ENCODE assay signal across 1 cellular context in the genomic region with DNA sequence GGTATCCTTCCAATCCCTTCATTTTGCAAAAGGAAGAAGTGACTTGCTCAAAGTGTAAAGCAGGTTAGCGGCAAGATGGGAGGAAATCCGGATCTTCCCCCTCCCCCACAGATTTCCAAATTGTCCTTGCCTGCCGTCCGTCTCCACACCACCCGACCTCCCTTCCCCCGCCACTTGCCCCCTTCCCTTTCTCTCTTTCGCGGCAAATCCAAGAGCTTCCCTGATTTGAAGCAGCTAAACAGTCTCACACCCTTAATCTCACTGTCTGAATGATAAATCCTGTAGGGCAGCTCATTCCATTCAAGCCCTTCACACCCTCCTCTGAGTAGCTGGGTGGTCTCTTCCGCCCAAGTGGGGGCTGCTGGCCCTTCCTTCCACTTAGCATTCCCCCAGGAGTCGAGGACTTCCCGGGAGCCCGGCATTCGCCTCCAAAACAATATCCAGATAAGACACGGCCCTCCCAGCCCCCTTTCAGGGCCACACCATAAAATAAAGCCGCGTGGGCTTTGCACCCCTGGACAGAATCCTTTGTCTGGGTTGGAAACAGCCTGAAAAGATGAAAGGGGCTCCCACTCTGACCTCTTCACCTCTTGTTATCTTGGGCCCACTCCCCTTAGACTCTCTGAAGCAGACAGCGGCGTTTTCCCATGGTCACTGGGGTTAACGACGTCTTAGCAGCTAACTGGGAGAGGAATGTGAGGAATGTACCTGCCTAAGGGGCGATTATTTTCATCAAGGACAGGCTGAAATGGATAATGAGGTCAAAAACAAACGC.
A peak's percentile ranks its signal among the peaks of the same experiment; 100 is the strongest.
TF ChIP-seq lines count a peak whose summit lies in the region.

No MANE protein-coding gene starts in this region.

TF ChIP-seq in HepG2, 621 proteins besides CTCF, POLR2A, EP300 and RAD21 (continued from another document and continues in another):
- TF ChIP-seq, protein P1, sequence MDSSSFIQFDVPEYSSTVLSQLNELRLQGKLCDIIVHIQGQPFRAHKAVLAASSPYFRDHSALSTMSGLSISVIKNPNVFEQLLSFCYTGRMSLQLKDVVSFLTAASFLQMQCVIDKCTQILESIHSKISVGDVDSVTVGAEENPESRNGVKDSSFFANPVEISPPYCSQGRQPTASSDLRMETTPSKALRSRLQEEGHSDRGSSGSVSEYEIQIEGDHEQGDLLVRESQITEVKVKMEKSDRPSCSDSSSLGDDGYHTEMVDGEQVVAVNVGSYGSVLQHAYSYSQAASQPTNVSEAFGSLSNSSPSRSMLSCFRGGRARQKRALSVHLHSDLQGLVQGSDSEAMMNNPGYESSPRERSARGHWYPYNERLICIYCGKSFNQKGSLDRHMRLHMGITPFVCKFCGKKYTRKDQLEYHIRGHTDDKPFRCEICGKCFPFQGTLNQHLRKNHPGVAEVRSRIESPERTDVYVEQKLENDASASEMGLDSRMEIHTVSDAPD (CRISPR knock-in tag; IDR thresholded peaks at IDR 0.05): no peak
- TF ChIP-seq CHCHD3 (CRISPR knock-in tag; IDR thresholded peaks at IDR 0.05) (no peak), SMARCC2 (IDR thresholded peaks at IDR 0.05) (no peak), ZNF34 (CRISPR knock-in tag; IDR thresholded peaks at IDR 0.05; ENCODE audit: borderline replicate concordance) (no peak), ZNF772 (CRISPR knock-in tag; IDR thresholded peaks at IDR 0.05) (no peak), MYNN (CRISPR knock-in tag; IDR thresholded peaks at IDR 0.05; ENCODE audit: low read depth) (no peak), HNF4A (CRISPR knock-in tag; IDR thresholded peaks at IDR 0.05) (peak; percentile 75), TCF12 (IDR thresholded peaks at IDR 0.05) (no peak), TCF12 (CRISPR knock-in tag; IDR thresholded peaks at IDR 0.05) (no peak), SALL1 (CRISPR knock-in tag; IDR thresholded peaks at IDR 0.05) (peak; percentile 76), SP1 (IDR thresholded peaks at IDR 0.05) (no peak), SP1 (CRISPR knock-in tag; IDR thresholded peaks at IDR 0.05) (no peak), SIX4 (CRISPR knock-in tag; IDR thresholded peaks at IDR 0.05) (no peak), ZNF205 (CRISPR knock-in tag; IDR thresholded peaks at IDR 0.05) (no peak), ZNF232 (CRISPR knock-in tag; IDR thresholded peaks at IDR 0.05; ENCODE audit: borderline replicate concordance) (peak; percentile 68), ZNF614 (CRISPR knock-in tag; IDR thresholded peaks at IDR 0.05; ENCODE audit: borderline replicate concordance) (0 out of 2 replicates have a peak, but pooled peaks have one; percentile 40), ZNF484 (CRISPR knock-in tag; IDR thresholded peaks at IDR 0.05; ENCODE audit: borderline replicate concordance, low read depth) (no peak), ISL2 (CRISPR knock-in tag; IDR thresholded peaks at IDR 0.05) (peak; percentile 65), ZNF382 (CRISPR knock-in tag; IDR thresholded peaks at IDR 0.05; ENCODE audit: borderline replicate concordance) (no peak), KDM3A (CRISPR knock-in tag; IDR thresholded peaks at IDR 0.05; ENCODE audit: low read depth) (no peak), SOX13 (IDR thresholded peaks at IDR 0.05) (peak; percentile 41; the same call in 1 of the 2 replicates), SOX13 (CRISPR knock-in tag; conservative IDR thresholded peaks at IDR 0.05 in 1 of 2, IDR thresholded peaks at IDR 0.05 in 1 of 2) (peak in 1 of 2 experiments; percentile 82; a peak in 2 of 4 replicates), ZBTB3 (CRISPR knock-in tag; IDR thresholded peaks at IDR 0.05; ENCODE audit: borderline replicate concordance, low read depth) (no peak; the same call in 1 of the 2 replicates), CBX5 (CRISPR knock-in tag; IDR thresholded peaks at IDR 0.05; ENCODE audit: borderline replicate concordance) (no peak), ZFY (CRISPR knock-in tag; IDR thresholded peaks at IDR 0.05) (no peak; the same call in 1 of the 2 replicates), GTF3A (CRISPR knock-in tag; conservative IDR thresholded peaks at IDR 0.05) (no peak), MEIS1 (CRISPR knock-in tag; IDR thresholded peaks at IDR 0.05; ENCODE audit: borderline replicate concordance) (no peak), NR2F6 (IDR thresholded peaks at IDR 0.05) (peak; percentile 98), NR2F6 (CRISPR knock-in tag; IDR thresholded peaks at IDR 0.05) (peak; percentile 93)
- TF ChIP-seq, protein P2, sequence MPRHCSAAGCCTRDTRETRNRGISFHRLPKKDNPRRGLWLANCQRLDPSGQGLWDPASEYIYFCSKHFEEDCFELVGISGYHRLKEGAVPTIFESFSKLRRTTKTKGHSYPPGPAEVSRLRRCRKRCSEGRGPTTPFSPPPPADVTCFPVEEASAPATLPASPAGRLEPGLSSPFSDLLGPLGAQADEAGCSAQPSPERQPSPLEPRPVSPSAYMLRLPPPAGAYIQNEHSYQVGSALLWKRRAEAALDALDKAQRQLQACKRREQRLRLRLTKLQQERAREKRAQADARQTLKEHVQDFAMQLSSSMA (CRISPR knock-in tag; IDR thresholded peaks at IDR 0.05): peak; percentile 53; the same call in 1 of the 2 replicates
- TF ChIP-seq, protein P3, sequence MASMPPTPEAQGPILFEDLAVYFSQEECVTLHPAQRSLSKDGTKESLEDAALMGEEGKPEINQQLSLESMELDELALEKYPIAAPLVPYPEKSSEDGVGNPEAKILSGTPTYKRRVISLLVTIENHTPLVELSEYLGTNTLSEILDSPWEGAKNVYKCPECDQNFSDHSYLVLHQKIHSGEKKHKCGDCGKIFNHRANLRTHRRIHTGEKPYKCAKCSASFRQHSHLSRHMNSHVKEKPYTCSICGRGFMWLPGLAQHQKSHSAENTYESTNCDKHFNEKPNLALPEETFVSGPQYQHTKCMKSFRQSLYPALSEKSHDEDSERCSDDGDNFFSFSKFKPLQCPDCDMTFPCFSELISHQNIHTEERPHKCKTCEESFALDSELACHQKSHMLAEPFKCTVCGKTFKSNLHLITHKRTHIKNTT (CRISPR knock-in tag; IDR thresholded peaks at IDR 0.05): no peak
- TF ChIP-seq, protein P4, sequence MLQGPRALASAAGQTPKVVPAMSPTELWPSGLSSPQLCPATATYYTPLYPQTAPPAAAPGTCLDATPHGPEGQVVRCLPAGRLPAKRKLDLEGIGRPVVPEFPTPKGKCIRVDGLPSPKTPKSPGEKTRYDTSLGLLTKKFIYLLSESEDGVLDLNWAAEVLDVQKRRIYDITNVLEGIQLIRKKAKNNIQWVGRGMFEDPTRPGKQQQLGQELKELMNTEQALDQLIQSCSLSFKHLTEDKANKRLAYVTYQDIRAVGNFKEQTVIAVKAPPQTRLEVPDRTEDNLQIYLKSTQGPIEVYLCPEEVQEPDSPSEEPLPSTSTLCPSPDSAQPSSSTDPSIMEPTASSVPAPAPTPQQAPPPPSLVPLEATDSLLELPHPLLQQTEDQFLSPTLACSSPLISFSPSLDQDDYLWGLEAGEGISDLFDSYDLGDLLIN (CRISPR knock-in tag; IDR thresholded peaks at IDR 0.05; ENCODE audit: borderline replicate concordance): no peak
- TF ChIP-seq, protein P5, sequence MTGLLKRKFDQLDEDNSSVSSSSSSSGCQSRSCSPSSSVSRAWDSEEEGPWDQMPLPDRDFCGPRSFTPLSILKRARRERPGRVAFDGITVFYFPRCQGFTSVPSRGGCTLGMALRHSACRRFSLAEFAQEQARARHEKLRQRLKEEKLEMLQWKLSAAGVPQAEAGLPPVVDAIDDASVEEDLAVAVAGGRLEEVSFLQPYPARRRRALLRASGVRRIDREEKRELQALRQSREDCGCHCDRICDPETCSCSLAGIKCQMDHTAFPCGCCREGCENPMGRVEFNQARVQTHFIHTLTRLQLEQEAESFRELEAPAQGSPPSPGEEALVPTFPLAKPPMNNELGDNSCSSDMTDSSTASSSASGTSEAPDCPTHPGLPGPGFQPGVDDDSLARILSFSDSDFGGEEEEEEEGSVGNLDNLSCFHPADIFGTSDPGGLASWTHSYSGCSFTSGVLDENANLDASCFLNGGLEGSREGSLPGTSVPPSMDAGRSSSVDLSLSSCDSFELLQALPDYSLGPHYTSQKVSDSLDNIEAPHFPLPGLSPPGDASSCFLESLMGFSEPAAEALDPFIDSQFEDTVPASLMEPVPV (CRISPR knock-in tag; IDR thresholded peaks at IDR 0.05): no peak
- TF ChIP-seq, protein P6, sequence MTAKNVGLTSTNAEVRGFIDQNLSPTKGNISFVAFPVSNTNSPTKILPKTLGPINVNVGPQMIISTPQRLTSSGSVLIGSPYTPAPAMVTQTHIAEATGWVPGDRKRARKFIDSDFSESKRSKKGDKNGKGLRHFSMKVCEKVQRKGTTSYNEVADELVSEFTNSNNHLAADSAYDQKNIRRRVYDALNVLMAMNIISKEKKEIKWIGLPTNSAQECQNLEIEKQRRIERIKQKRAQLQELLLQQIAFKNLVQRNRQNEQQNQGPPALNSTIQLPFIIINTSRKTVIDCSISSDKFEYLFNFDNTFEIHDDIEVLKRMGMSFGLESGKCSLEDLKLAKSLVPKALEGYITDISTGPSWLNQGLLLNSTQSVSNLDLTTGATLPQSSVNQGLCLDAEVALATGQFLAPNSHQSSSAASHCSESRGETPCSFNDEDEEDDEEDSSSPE (CRISPR knock-in tag; IDR thresholded peaks at IDR 0.05): no peak
- TF ChIP-seq, protein P7, sequence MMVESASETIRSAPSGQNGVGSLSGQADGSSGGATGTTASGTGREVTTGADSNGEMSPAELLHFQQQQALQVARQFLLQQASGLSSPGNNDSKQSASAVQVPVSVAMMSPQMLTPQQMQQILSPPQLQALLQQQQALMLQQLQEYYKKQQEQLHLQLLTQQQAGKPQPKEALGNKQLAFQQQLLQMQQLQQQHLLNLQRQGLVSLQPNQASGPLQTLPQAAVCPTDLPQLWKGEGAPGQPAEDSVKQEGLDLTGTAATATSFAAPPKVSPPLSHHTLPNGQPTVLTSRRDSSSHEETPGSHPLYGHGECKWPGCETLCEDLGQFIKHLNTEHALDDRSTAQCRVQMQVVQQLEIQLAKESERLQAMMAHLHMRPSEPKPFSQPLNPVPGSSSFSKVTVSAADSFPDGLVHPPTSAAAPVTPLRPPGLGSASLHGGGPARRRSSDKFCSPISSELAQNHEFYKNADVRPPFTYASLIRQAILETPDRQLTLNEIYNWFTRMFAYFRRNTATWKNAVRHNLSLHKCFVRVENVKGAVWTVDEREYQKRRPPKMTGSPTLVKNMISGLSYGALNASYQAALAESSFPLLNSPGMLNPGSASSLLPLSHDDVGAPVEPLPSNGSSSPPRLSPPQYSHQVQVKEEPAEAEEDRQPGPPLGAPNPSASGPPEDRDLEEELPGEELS (CRISPR knock-in tag; IDR thresholded peaks at IDR 0.05): peak; percentile 69
- TF ChIP-seq, protein P8, sequence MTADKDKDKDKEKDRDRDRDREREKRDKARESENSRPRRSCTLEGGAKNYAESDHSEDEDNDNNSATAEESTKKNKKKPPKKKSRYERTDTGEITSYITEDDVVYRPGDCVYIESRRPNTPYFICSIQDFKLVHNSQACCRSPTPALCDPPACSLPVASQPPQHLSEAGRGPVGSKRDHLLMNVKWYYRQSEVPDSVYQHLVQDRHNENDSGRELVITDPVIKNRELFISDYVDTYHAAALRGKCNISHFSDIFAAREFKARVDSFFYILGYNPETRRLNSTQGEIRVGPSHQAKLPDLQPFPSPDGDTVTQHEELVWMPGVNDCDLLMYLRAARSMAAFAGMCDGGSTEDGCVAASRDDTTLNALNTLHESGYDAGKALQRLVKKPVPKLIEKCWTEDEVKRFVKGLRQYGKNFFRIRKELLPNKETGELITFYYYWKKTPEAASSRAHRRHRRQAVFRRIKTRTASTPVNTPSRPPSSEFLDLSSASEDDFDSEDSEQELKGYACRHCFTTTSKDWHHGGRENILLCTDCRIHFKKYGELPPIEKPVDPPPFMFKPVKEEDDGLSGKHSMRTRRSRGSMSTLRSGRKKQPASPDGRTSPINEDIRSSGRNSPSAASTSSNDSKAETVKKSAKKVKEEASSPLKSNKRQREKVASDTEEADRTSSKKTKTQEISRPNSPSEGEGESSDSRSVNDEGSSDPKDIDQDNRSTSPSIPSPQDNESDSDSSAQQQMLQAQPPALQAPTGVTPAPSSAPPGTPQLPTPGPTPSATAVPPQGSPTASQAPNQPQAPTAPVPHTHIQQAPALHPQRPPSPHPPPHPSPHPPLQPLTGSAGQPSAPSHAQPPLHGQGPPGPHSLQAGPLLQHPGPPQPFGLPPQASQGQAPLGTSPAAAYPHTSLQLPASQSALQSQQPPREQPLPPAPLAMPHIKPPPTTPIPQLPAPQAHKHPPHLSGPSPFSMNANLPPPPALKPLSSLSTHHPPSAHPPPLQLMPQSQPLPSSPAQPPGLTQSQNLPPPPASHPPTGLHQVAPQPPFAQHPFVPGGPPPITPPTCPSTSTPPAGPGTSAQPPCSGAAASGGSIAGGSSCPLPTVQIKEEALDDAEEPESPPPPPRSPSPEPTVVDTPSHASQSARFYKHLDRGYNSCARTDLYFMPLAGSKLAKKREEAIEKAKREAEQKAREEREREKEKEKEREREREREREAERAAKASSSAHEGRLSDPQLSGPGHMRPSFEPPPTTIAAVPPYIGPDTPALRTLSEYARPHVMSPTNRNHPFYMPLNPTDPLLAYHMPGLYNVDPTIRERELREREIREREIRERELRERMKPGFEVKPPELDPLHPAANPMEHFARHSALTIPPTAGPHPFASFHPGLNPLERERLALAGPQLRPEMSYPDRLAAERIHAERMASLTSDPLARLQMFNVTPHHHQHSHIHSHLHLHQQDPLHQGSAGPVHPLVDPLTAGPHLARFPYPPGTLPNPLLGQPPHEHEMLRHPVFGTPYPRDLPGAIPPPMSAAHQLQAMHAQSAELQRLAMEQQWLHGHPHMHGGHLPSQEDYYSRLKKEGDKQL (CRISPR knock-in tag; IDR thresholded peaks at IDR 0.05; ENCODE audit: low read depth): no peak
- TF ChIP-seq, protein P9, sequence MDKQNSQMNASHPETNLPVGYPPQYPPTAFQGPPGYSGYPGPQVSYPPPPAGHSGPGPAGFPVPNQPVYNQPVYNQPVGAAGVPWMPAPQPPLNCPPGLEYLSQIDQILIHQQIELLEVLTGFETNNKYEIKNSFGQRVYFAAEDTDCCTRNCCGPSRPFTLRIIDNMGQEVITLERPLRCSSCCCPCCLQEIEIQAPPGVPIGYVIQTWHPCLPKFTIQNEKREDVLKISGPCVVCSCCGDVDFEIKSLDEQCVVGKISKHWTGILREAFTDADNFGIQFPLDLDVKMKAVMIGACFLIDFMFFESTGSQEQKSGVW (CRISPR knock-in tag; IDR thresholded peaks at IDR 0.05; ENCODE audit: borderline replicate concordance): no peak
- TF ChIP-seq, protein P10, sequence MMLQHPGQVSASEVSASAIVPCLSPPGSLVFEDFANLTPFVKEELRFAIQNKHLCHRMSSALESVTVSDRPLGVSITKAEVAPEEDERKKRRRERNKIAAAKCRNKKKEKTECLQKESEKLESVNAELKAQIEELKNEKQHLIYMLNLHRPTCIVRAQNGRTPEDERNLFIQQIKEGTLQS (CRISPR knock-in tag; IDR thresholded peaks at IDR 0.05): no peak
